In genomic region chr2:205527801-205528200, GRCh38 we compare ENCODE assay signal across 17 cellular contexts.
DNase-seq lines count a peak whose midpoint lies in the region; TF ChIP-seq lines count a peak whose summit lies in the region.
"Had no signal": no experiment of that assay in that cellular context is flagged by ENCODE, and none has a peak within 500 bp of the region (broad histone marks: within the 10 kb centered on the region; RNA-seq: fewer than 3 reads in every experiment).

No MANE protein-coding gene starts in this region.

- no peaks in the 10 kb centered on the region for H3K9me3 ChIP-seq in MG63
- H3K9me3 ChIP-seq: thoracic aorta had no signal

- H3K27me3 ChIP-seq in MG63 = no peaks in the 10 kb centered on the region

- DNase-seq in stimulated activated CD4-positive, alpha-beta T cell treated with anti-CD3 and anti-CD28 coated beads, Interleukin-1b, Interleukin-23, amount 100 ng/mL, for 48 hours = peak; percentile 1
- DNase-seq in stimulated activated CD4-positive, alpha-beta T cell treated with anti-CD3 and anti-CD28 coated beads, Interleukin-15, amount 100 ng/mL, for 24 hours = no peak
- DNase-seq in MG63 = peak; percentile 2
- DNase-seq in epithelial cell of esophagus (ENCODE audit: low read depth) = peak; percentile 62
- DNase-seq in NCI-H1092 treated with DMSO at 0.1 percent for 48 hours (lab: John Stamatoyannopoulos, UW) = no peak
- no peak for DNase-seq in iPS-NIHi11 (ENCODE audit: low spot score)
- no peak for DNase-seq in HuH-7 (ENCODE audit: low spot score)
- DNase-seq: activated CD4-positive, CD25-positive, alpha-beta regulatory T cell; activated gamma-delta T cell treated with Interleukin-2 at 50 U/mL for 16 hours; AML-193; effector memory CD8-positive, alpha-beta T cell; KG1; NCI-H1048; NCI-H2081 treated with DMSO at 0.1 percent for 48 hours; NCI-H510A treated with DMSO at 0.1 percent for 48 hours had no signal

- H3K36me3 ChIP-seq in MG63 = no peaks in the 10 kb centered on the region
- H3K36me3 ChIP-seq: thoracic aorta had no signal

- no peak for TF ChIP-seq CTCF in epithelial cell of esophagus (IDR thresholded peaks at IDR 0.05; ENCODE audit: insufficient read depth, low read depth, low read length, missing control alignments)

- H3K4me3 ChIP-seq in MG63 (no peak overlapping the region), epithelial cell of esophagus (ENCODE audit: low read length) (no peak overlapping the region)
- H3K4me3 ChIP-seq: lung, thoracic aorta had no signal

Comparison
In these comparisons a context has a peak if more than half of its experiments do, and no peak if none do; other contexts are left out.
1. DNase-seq: peak in stimulated activated CD4-positive, alpha-beta T cell treated with anti-CD3 and anti-CD28 coated beads, Interleukin-1b, Interleukin-23, amount 100 ng/mL, for 48 hours (single experiment), MG63 (single experiment) and epithelial cell of esophagus (single experiment); none in stimulated activated CD4-positive, alpha-beta T cell treated with anti-CD3 and anti-CD28 coated beads, Interleukin-15, amount 100 ng/mL, for 24 hours (single experiment), NCI-H1092 treated with DMSO at 0.1 percent for 48 hours (single experiment), iPS-NIHi11 (single experiment) and HuH-7 (single experiment).